8 cellular contexts compared by ENCODE assay signal in genomic region chrX:106612403-106612789, GRCh38. TPM values are rescaled to one million over a fixed set of nuclear protein-coding genes. Genes with fewer than 3 reads are reported as not detected.
DNase-seq lines count a peak whose midpoint lies in the region; ATAC-seq lines count a peak whose summit lies in the region.

No MANE protein-coding gene starts in this region.

- no peak overlapping the region for H2BK15ac ChIP-seq in mesendoderm (replicated peaks; ENCODE audit: low read depth)

- H3K4ac ChIP-seq in mesendoderm (ENCODE audit: low read depth, low read length) = no peak overlapping the region

- peaks cover 2% of the 10 kb centered on the region for H3K36me3 Mint-ChIP-seq in central memory CD8-positive, alpha-beta T cell (ENCODE audit: insufficient read depth)

- ATAC-seq in GM21528 (IDR thresholded peaks at IDR 0.05; ENCODE audit: low FRiP score, unreplicated experiment) = peak; percentile 37
- peak; percentile 4 for ATAC-seq in central memory CD8-positive, alpha-beta T cell (replicated peaks; ENCODE audit: extremely low read depth, poor library complexity, severe bottlenecking)

- H2BK5ac ChIP-seq in mesendoderm (ENCODE audit: low read length) = no peak overlapping the region

- H3K9me3 Mint-ChIP-seq in central memory CD8-positive, alpha-beta T cell = no peaks in the 10 kb centered on the region

- no peaks in the 10 kb centered on the region for H3K79me1 ChIP-seq in mesendoderm (ENCODE audit: low read length)

- no peaks in the 10 kb centered on the region for H3K36me3 ChIP-seq in ES-I3 (ENCODE audit: insufficient read depth, low read length)
- H3K36me3 ChIP-seq in KOPT-K1 (ENCODE audit: insufficient read depth, low read length) = no peaks in the 10 kb centered on the region
- no peaks in the 10 kb centered on the region for H3K36me3 ChIP-seq in mesendoderm (ENCODE audit: control insufficient read depth, insufficient read depth, low read length)

- H3K27me3 ChIP-seq in mesendoderm (ENCODE audit: insufficient read depth, low read length, poor library complexity) = no peaks in the 10 kb centered on the region

- H2AK5ac ChIP-seq in mesendoderm (ENCODE audit: low read length) = no peak overlapping the region

- H3K56ac ChIP-seq in mesendoderm (ENCODE audit: low read length) = peak overlapping the region; percentile 42

- no peak overlapping the region for H3K18ac ChIP-seq in mesendoderm (ENCODE audit: low read length)

- H3K27ac ChIP-seq in KOPT-K1 (ENCODE audit: low read depth, low read length, poor library complexity, severe bottlenecking) (peak overlapping the region; percentile 40), mesendoderm (ENCODE audit: low read depth, low read length) (no peak overlapping the region)

- H3K4me3 Mint-ChIP-seq in central memory CD8-positive, alpha-beta T cell = peak overlapping the region; percentile 89

- no CpG with 5 or more reads among the region's 10 CpGs for WGBS in mesendoderm (ENCODE audit: extremely low coverage, insufficient coverage, low lambda C conversion rate)

- H3K4me2 ChIP-seq in mesendoderm (ENCODE audit: low read length) = peak overlapping the region; percentile 49

- H3K4me1 Mint-ChIP-seq in central memory CD8-positive, alpha-beta T cell = peaks cover 26% of the 10 kb centered on the region

- H3K23ac ChIP-seq in mesendoderm (ENCODE audit: low read length) = no peak overlapping the region

- H2BK120ac ChIP-seq in mesendoderm (ENCODE audit: low read depth, low read length) = no peak overlapping the region

- H4K5ac ChIP-seq in mesendoderm (ENCODE audit: low read length) = no peak overlapping the region

- no peak overlapping the region for H3K4me3 ChIP-seq in mesendoderm (ENCODE audit: low read length)

- H3K4me1 ChIP-seq in ES-I3 (ENCODE audit: insufficient read depth, low read length) (peaks cover 6% of the 10 kb centered on the region; the same call in 1 of the 2 replicates), mesendoderm (ENCODE audit: control insufficient read depth, low read depth, low read length) (no peaks in the 10 kb centered on the region)

- H4K8ac ChIP-seq in mesendoderm (ENCODE audit: low read depth, low read length) = no peak overlapping the region

- peak overlapping the region; percentile 72 for H3K9ac ChIP-seq in ES-I3 (ENCODE audit: low read depth, low read length)
- no peak overlapping the region for H3K9ac ChIP-seq in mesendoderm (ENCODE audit: low read length)

- H3K79me2 ChIP-seq in mesendoderm (ENCODE audit: control insufficient read depth, insufficient read depth, low read length) = no peaks in the 10 kb centered on the region

- H3K27me3 Mint-ChIP-seq in central memory CD8-positive, alpha-beta T cell = no peaks in the 10 kb centered on the region

- no peak for DNase-seq in central memory CD8-positive, alpha-beta T cell (ENCODE audit: low spot score in 2 of 2)
- DNase-seq in mesendoderm = peak; percentile 23
- no peak for DNase-seq in effector CD4-positive, alpha-beta T cell
- no peak for DNase-seq in foreskin melanocyte
- DNase-seq in middle frontal gyrus (ENCODE audit: extremely low spot score, low spot score) = no peak

- H3K9me3 ChIP-seq in ES-I3 (ENCODE audit: control insufficient read depth, insufficient read depth, low read length) = no peaks in the 10 kb centered on the region
- H3K9me3 ChIP-seq in KOPT-K1 (ENCODE audit: insufficient read depth, low read length, poor library complexity, severe bottlenecking) = no peaks in the 10 kb centered on the region

- H3K27ac Mint-ChIP-seq in central memory CD8-positive, alpha-beta T cell (ENCODE audit: low read depth) = peak overlapping the region; percentile 85

RNA-seq across cellular contexts. Expression of gene RADX, which starts 0.6 kb away (rescaled TPM):
- polyA plus RNA-seq in mesendoderm (2013, experiment 1 of 2) = 2.5 TPM
- 2.0 TPM for polyA plus RNA-seq in mesendoderm (2013, experiment 2 of 2)
